8 cellular contexts compared by ENCODE assay signal in the genomic region with DNA sequence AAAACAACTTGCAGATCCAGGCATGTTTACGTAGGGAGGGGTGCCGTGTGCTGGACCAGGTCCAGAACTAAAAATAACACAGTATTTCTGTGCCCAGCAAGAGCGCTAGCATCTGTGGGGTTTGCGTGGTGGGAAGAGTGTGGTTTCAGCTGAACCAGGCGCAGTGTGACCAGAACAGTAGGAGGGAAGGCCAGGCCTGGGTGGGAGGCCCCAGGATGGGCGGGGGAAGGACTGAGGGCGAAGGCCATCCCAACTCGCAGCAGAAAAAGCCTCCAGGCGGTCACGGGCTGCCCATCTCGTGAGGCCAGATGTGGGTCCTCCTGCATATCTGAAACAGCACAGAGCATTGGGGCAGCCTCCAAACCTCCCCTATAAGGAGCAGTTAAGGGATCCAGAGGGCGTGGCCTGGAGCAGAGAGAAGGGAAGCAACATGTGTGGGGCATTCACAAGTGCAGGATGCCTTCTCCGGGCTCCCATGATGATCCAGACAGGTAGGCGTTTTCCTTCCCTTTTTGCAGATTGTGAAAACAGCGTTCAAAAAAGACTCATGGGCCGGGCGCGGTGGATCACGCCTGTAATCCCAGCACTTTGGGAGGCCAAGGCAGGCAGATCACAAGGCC. TPM values are rescaled to one million over a fixed set of nuclear protein-coding genes. Genes with fewer than 3 reads are reported as not detected.
DNase-seq lines count a peak whose midpoint lies in the region; FAIRE-seq and TF ChIP-seq lines count a peak whose summit lies in the region.

No MANE protein-coding gene starts in this region.

- POLR2A ChIA-PET in endothelial cell of umbilical vein (lab: Charles Lee) = interaction anchor here (0.8 to 1.0 kb wide), 4 partner anchors 11 to 58 kb away, joined by 3 to 5 read pairs (median 4); partner anchors contain the start of gene VWF

- H2AK5ac ChIP-seq in neuronal stem cell (ENCODE audit: low read depth, low read length) = no peak overlapping the region

- peaks cover 8% of the 10 kb centered on the region for H3K79me2 ChIP-seq in endothelial cell of umbilical vein (ENCODE audit: control insufficient read depth, insufficient read depth, low read length)

- no peak overlapping the region for H3K23ac ChIP-seq in neuronal stem cell (ENCODE audit: low read depth, low read length, poor library complexity)

- H3K4me1 ChIP-seq in endothelial cell of umbilical vein (ENCODE audit: control insufficient read depth, extremely low read depth, insufficient read depth, low read length) (peaks cover 53% of the 10 kb centered on the region), neuronal stem cell (ENCODE audit: control insufficient read depth in 2 of 2, insufficient read depth in 1 of 2, low read depth in 1 of 2, low read length in 2 of 2) (peaks cover 26 to 29% of the 10 kb centered on the region in 2 donors)

- peak overlapping the region; percentile 78 for H3K9ac ChIP-seq in endothelial cell of umbilical vein (replicated peaks; ENCODE audit: extremely low read depth, insufficient read depth, low read length)
- H3K9ac ChIP-seq in neuronal stem cell (ENCODE audit: low read depth, low read length, poor library complexity) = peak overlapping the region; percentile 47

- H2BK120ac ChIP-seq in neuronal stem cell (ENCODE audit: low read depth, low read length) = no peak overlapping the region

- no peak overlapping the region for H3K4me3 Mint-ChIP-seq in activated T-helper 2 cell treated with anti-CD3 and anti-CD28 coated beads, Interferon-gamma antibody, Interleukin-2, Interleukin-4, amounts not matched to agents 10 μg/mL and 5 μg/mL and 100 μg/mL, durations not matched to agents 14 hours and 24 hours and 36 hours (ENCODE audit: low read depth)

- BruUV-seq in endothelial cell of umbilical vein (replicated peaks; lab: Mats Ljungman, UMichigan) = TSS peak; percentile 14

- peak overlapping the region; percentile 4 for H3K18ac ChIP-seq in neuronal stem cell (ENCODE audit: low read length)

- H2BK12ac ChIP-seq in neuronal stem cell (ENCODE audit: low read length) = no peak overlapping the region

- CTCF ChIA-PET in endothelial cell of umbilical vein (lab: Charles Lee) = interaction anchor here (0.9 to 1.3 kb wide), 7 partner anchors 10 to 115 kb away, joined by 3 to 9 read pairs (median 4); no protein-coding TSS in a partner anchor

- H3K36me3 ChIP-seq in endothelial cell of umbilical vein (ENCODE audit: control insufficient read depth in 2 of 2, extremely low read depth in 1 of 2, insufficient read depth in 2 of 2, low read length in 2 of 2) (no peaks in the 10 kb centered on the region), neuronal stem cell (replicated peaks in 1 of 2; ENCODE audit: control insufficient read depth in 2 of 2, insufficient read depth in 2 of 2, low read length in 2 of 2) (no peaks in the 10 kb centered on the region)

- H4K91ac ChIP-seq in neuronal stem cell (ENCODE audit: low read depth, low read length, poor library complexity) = peak overlapping the region; percentile 88

- H4K20me1 ChIP-seq in endothelial cell of umbilical vein (replicated peaks; ENCODE audit: control insufficient read depth, extremely low read depth, insufficient read depth, low read length) = no peaks in the 10 kb centered on the region

- no peaks in the 10 kb centered on the region for H3K9me3 ChIP-seq in endothelial cell of umbilical vein (replicated peaks; ENCODE audit: control insufficient read depth, insufficient read depth, low read length)
- no peaks in the 10 kb centered on the region for H3K9me3 ChIP-seq in neuronal stem cell (replicated peaks in 1 of 2; ENCODE audit: control insufficient read depth in 2 of 2, insufficient read depth in 1 of 2, low read depth in 1 of 2, low read length in 2 of 2)

- H3K9me3 Mint-ChIP-seq in activated T-helper 2 cell treated with anti-CD3 and anti-CD28 coated beads, Interferon-gamma antibody, Interleukin-2, Interleukin-4, amounts not matched to agents 10 μg/mL and 5 μg/mL and 100 μg/mL, durations not matched to agents 14 hours and 24 hours and 36 hours = no peaks in the 10 kb centered on the region

- H3K27me3 Mint-ChIP-seq in activated T-helper 2 cell treated with anti-CD3 and anti-CD28 coated beads, Interferon-gamma antibody, Interleukin-2, Interleukin-4, amounts not matched to agents 10 μg/mL and 5 μg/mL and 100 μg/mL, durations not matched to agents 14 hours and 24 hours and 36 hours (ENCODE audit: low read depth) = peaks cover 4% of the 10 kb centered on the region

- dilution Hi-C loops in endothelial cell of umbilical vein (cut with MboI; ENCODE audit: extremely low pct_ligation_motif_present, low sequenced_read_pairs) = no loop called here

- H3K36me3 Mint-ChIP-seq in activated T-helper 2 cell treated with anti-CD3 and anti-CD28 coated beads, Interferon-gamma antibody, Interleukin-2, Interleukin-4, amounts not matched to agents 10 μg/mL and 5 μg/mL and 100 μg/mL, durations not matched to agents 14 hours and 24 hours and 36 hours (ENCODE audit: low read depth) = no peaks in the 10 kb centered on the region

- no peak overlapping the region for H3K14ac ChIP-seq in neuronal stem cell (ENCODE audit: low read length)

- peak overlapping the region; percentile 71 for H2BK15ac ChIP-seq in neuronal stem cell (ENCODE audit: low read length)

- intact Hi-C loops in endothelial cell of umbilical vein (cut with micrococcal nuclease) = loop anchor here (1.0 kb wide), 1 partner anchor 13 kb away; no protein-coding TSS in a partner anchor
- intact Hi-C loops in activated T-helper 2 cell treated with anti-CD3 and anti-CD28 coated beads, Interferon-gamma antibody, Interleukin-2, Interleukin-4, amounts not matched to agents 10 μg/mL and 5 μg/mL and 100 μg/mL, durations not matched to agents 14 hours and 24 hours and 36 hours (cut with micrococcal nuclease) = no loop called here

- no CpG with 5 or more reads among the region's 19 CpGs for WGBS in neuronal stem cell (ENCODE audit: extremely low coverage in 2 of 2, insufficient read length in 2 of 2, insufficient replicate concordance in 1 of 2), 2 donors

- H2AFZ ChIP-seq in endothelial cell of umbilical vein (ENCODE audit: low read depth, low read length) (no peak overlapping the region), neuronal stem cell (ENCODE audit: low read length) (peak overlapping the region; percentile 10)

- peak overlapping the region; percentile 32 for H3K4me2 ChIP-seq in endothelial cell of umbilical vein (ENCODE audit: insufficient read depth, low read length)
- no peak overlapping the region for H3K4me2 ChIP-seq in neuronal stem cell (ENCODE audit: insufficient read depth, low read length, poor library complexity, severe bottlenecking)

- H2BK5ac ChIP-seq in neuronal stem cell (ENCODE audit: low read length) = no peak overlapping the region

- H3K4me1 Mint-ChIP-seq in activated T-helper 2 cell treated with anti-CD3 and anti-CD28 coated beads, Interferon-gamma antibody, Interleukin-2, Interleukin-4, amounts not matched to agents 10 μg/mL and 5 μg/mL and 100 μg/mL, durations not matched to agents 14 hours and 24 hours and 36 hours (ENCODE audit: low read depth) = no peaks in the 10 kb centered on the region

- H3K4ac ChIP-seq in neuronal stem cell (ENCODE audit: low read length) = no peak overlapping the region

- no peak overlapping the region for H4K8ac ChIP-seq in neuronal stem cell (ENCODE audit: low read depth, low read length)

- H3K27ac Mint-ChIP-seq in activated T-helper 2 cell treated with anti-CD3 and anti-CD28 coated beads, Interferon-gamma antibody, Interleukin-2, Interleukin-4, amounts not matched to agents 10 μg/mL and 5 μg/mL and 100 μg/mL, durations not matched to agents 14 hours and 24 hours and 36 hours = no peak overlapping the region

- H3K4me3 ChIP-seq in AG10803 (ENCODE audit: low read length) = no peak overlapping the region
- H3K4me3 ChIP-seq in endothelial cell of umbilical vein (replicated peaks in 1 of 3; ENCODE audit: insufficient read depth in 1 of 3, low read depth in 1 of 3, low read length in 3 of 3) = no peak overlapping the region
- H3K4me3 ChIP-seq in neuronal stem cell (ENCODE audit: low read length in 2 of 2) = no peak overlapping the region

- H3K27me3 ChIP-seq in endothelial cell of umbilical vein (ENCODE audit: control insufficient read depth in 2 of 2, insufficient read depth in 2 of 2, low read length in 2 of 2) (no peaks in the 10 kb centered on the region), neuronal stem cell (ENCODE audit: control insufficient read depth in 3 of 3, insufficient read depth in 3 of 3, low read depth in 1 of 3, low read length in 3 of 3) (no peaks in the 10 kb centered on the region)

- peak overlapping the region; percentile 96 for H3K27ac ChIP-seq in endothelial cell of umbilical vein (ENCODE audit: insufficient read depth, low read depth, low read length)
- no peak overlapping the region for H3K27ac ChIP-seq in neuronal stem cell (replicated peaks; ENCODE audit: low read length)

- peak; percentile 52 for TF ChIP-seq POLR2A in endothelial cell of umbilical vein (IDR thresholded peaks at IDR 0.05; ENCODE audit: low read depth, low read length)

- no peak for TF ChIP-seq CTCF in AG10803 (conservative IDR thresholded peaks at IDR 0.05; ENCODE audit: low read length)
- no peak for TF ChIP-seq CTCF in endothelial cell of umbilical vein (IDR thresholded peaks at IDR 0.05; ENCODE audit: extremely low read depth in 1 of 2, insufficient read depth in 1 of 2, low read depth in 1 of 2, low read length in 2 of 2)

- peak; percentile 83 for FAIRE-seq in endothelial cell of umbilical vein (lab: Jason Lieb, UNC)

- H3K79me1 ChIP-seq in neuronal stem cell (ENCODE audit: low read depth, low read length) = no peaks in the 10 kb centered on the region

- DNase-seq in AG10803 (ENCODE audit: low read depth) (peak; percentile 91), NCI-H2107 (lab: John Stamatoyannopoulos, UW) (peak; percentile 50), endothelial cell of umbilical vein (ENCODE audit: low read depth, low spot score) (peak; percentile 89), neuronal stem cell (ENCODE audit: low spot score) (no peak), NCI-H526 treated with DMSO at 0.1 percent for 48 hours (lab: John Stamatoyannopoulos, UW) (no peak), D341Med (ENCODE audit: low spot score) (no peak)
- DNase-seq in activated T-cell treated with anti-CD3 and anti-CD28 coated beads, Interleukin-2, amount 50 U/mL, for 1 hour = no peak
- DNase-seq in activated T-helper 2 cell treated with anti-CD3 and anti-CD28 coated beads, Interferon-gamma antibody, Interleukin-2, Interleukin-4, amounts not matched to agents 10 μg/mL and 5 μg/mL and 100 μg/mL, durations not matched to agents 14 hours and 24 hours and 36 hours (ENCODE audit: low spot score) = no peak

- no peaks in the 10 kb centered on the region for H3K9me1 ChIP-seq in endothelial cell of umbilical vein (replicated peaks; ENCODE audit: control insufficient read depth, extremely low read depth, insufficient read depth, low read length)

RNA-seq across cellular contexts. Expression of gene CD9, which starts 17.8 kb away (rescaled TPM):
- total RNA-seq in endothelial cell of umbilical vein = 379 and 504 TPM in 2 replicates
- 943 and 1,225 TPM in 2 replicates for polyA plus RNA-seq in endothelial cell of umbilical vein
- 972 and 1,213 TPM in 2 replicates for polyA plus RNA-seq in endothelial cell of umbilical vein (2011; cell fraction: cytosol; rRNA removed)
- polyA plus RNA-seq in endothelial cell of umbilical vein (2011; cell fraction: nucleus; rRNA removed) = 481 and 655 TPM in 2 replicates
- polyA plus RNA-seq in endothelial cell of umbilical vein (2012) = 1,387 and 1,527 TPM in 2 replicates
- 848 and 909 TPM in 2 replicates for polyA minus RNA-seq in endothelial cell of umbilical vein
- 79.2 TPM for polyA minus RNA-seq in endothelial cell of umbilical vein (2011; cell fraction: cytosol; rRNA and poly(A)+ RNA removed)
- 148 and 194 TPM in 2 replicates for polyA minus RNA-seq in endothelial cell of umbilical vein (2011; cell fraction: nucleus; rRNA and poly(A)+ RNA removed)
- polyA plus RNA-seq in neuronal stem cell (2013, experiment 1 of 2) = 6.3 TPM
- 6.4 TPM for polyA plus RNA-seq in neuronal stem cell (2013, experiment 2 of 2)
- 24.8 and 26.4 TPM in 2 replicates for total RNA-seq in activated T-helper 2 cell treated with anti-CD3 and anti-CD28 coated beads, Interferon-gamma antibody, Interleukin-2, Interleukin-4, amounts not matched to agents 10 μg/mL and 5 μg/mL and 100 μg/mL, durations not matched to agents 14 hours and 24 hours and 36 hours

RNA-seq across cellular contexts. Expression of gene VWF, which starts 57.9 kb away (rescaled TPM):
- total RNA-seq in endothelial cell of umbilical vein = 1,882 and 2,328 TPM in 2 replicates
- 1,041 and 1,132 TPM in 2 replicates for polyA plus RNA-seq in endothelial cell of umbilical vein
- 1,164 and 1,406 TPM in 2 replicates for polyA plus RNA-seq in endothelial cell of umbilical vein (2011; cell fraction: cytosol; rRNA removed)
- 1,241 and 1,484 TPM in 2 replicates for polyA plus RNA-seq in endothelial cell of umbilical vein (2011; cell fraction: nucleus; rRNA removed)
- polyA plus RNA-seq in endothelial cell of umbilical vein (2012) = 546 and 824 TPM in 2 replicates
- polyA minus RNA-seq in endothelial cell of umbilical vein = 2,231 and 2,679 TPM in 2 replicates
- not detected for polyA minus RNA-seq in endothelial cell of umbilical vein (2011; cell fraction: cytosol; rRNA and poly(A)+ RNA removed)
- polyA minus RNA-seq in endothelial cell of umbilical vein (2011; cell fraction: nucleus; rRNA and poly(A)+ RNA removed) = 1,538 and 1,756 TPM in 2 replicates
- polyA plus RNA-seq in neuronal stem cell (2013, experiment 1 of 2) = 0.24 TPM
- 0.25 TPM for polyA plus RNA-seq in neuronal stem cell (2013, experiment 2 of 2)
- not detected in 2 replicates for total RNA-seq in activated T-helper 2 cell treated with anti-CD3 and anti-CD28 coated beads, Interferon-gamma antibody, Interleukin-2, Interleukin-4, amounts not matched to agents 10 μg/mL and 5 μg/mL and 100 μg/mL, durations not matched to agents 14 hours and 24 hours and 36 hours

Comparison
In these comparisons a context has a peak if more than half of its experiments do, and no peak if none do; other contexts are left out.
1. DNase-seq: peak in AG10803 (single experiment), NCI-H2107 (single experiment) and endothelial cell of umbilical vein (single experiment); none in neuronal stem cell (single experiment), NCI-H526 treated with DMSO at 0.1 percent for 48 hours (single experiment), D341Med (single experiment), activated T-cell treated with anti-CD3 and anti-CD28 coated beads, Interleukin-2, amount 50 U/mL, for 1 hour (single experiment) and activated T-helper 2 cell treated with anti-CD3 and anti-CD28 coated beads, Interferon-gamma antibody, Interleukin-2, Interleukin-4, amounts not matched to agents 10 μg/mL and 5 μg/mL and 100 μg/mL, durations not matched to agents 14 hours and 24 hours and 36 hours (single experiment).
2. RNA of gene CD9, which starts 17.8 kb away (total RNA-seq): 379 to 504 TPM in endothelial cell of umbilical vein; 24.8 to 26.4 TPM in activated T-helper 2 cell treated with anti-CD3 and anti-CD28 coated beads, Interferon-gamma antibody, Interleukin-2, Interleukin-4, amounts not matched to agents 10 μg/mL and 5 μg/mL and 100 μg/mL, durations not matched to agents 14 hours and 24 hours and 36 hours; every median in the first group is over 10 times any median in the second.
3. RNA of gene VWF, which starts 57.9 kb away (total RNA-seq): 1,882 to 2,328 TPM in endothelial cell of umbilical vein; not detected in activated T-helper 2 cell treated with anti-CD3 and anti-CD28 coated beads, Interferon-gamma antibody, Interleukin-2, Interleukin-4, amounts not matched to agents 10 μg/mL and 5 μg/mL and 100 μg/mL, durations not matched to agents 14 hours and 24 hours and 36 hours; every median in the first group is over 1,000 times any median in the second.